1 cellular context compared by ENCODE assay signal in the genomic region with DNA sequence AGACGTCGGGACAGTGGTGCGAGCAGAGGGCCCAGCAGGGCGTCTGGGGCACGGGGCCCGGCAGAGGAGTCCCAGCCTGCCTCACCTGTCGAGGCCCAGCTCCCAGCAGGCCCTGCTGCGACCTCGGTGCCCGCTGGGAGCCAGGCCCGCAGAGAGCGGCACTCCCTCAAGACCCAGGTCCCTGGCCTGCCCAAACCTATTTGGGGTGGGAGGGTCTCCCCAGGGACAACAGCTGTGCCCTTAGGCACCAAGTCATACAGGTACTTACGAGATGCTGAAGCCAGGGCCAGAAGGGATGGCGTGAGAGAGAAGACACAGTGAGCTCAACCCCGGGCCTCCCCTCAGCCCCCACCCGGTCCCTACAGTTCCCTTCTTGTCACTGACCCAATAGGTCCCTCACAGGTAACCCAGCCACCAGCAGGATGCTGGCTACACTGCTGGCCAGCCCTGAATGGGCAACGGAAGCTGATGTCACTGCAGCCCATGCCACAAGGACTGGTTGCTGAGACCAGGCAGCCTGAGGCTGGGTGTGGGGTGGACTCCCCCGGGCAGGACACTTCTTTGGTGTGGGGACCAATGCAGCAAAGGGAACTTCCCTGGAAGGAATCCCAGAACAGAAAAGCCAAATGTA.
TF ChIP-seq lines count a peak whose summit lies in the region.

No MANE protein-coding gene starts in this region.

TF ChIP-seq in liver, 16 proteins besides CTCF, POLR2A, EP300 and RAD21 (continued from another document):
- TF ChIP-seq ZBTB33 (IDR thresholded peaks at IDR 0.05) (no peak), FOXA1 (IDR thresholded peaks at IDR 0.05) (no peak), JUND (IDR thresholded peaks at IDR 0.05) (no peak)
TF ChIP-seq in liver: peak in this region for 0.
